11 cellular contexts compared by ENCODE assay signal in genomic region chr11:48003926-48004325, GRCh38. TPM values are rescaled to one million over a fixed set of nuclear protein-coding genes. Genes with fewer than 3 reads are reported as not detected.
A peak's percentile ranks its signal among the peaks of the same experiment; 100 is the strongest.
DNase-seq lines count a peak whose midpoint lies in the region; ATAC-seq and TF ChIP-seq lines count a peak whose summit lies in the region.
"Had no signal": no experiment of that assay in that cellular context is flagged by ENCODE, and none has a peak within 500 bp of the region (broad histone marks: within the 10 kb centered on the region; RNA-seq: fewer than 3 reads in every experiment).

No MANE protein-coding gene starts in this region.

- peaks cover 84% of the 10 kb centered on the region for H3K4me1 Mint-ChIP-seq in CD4-positive, alpha-beta T cell (ENCODE audit: low read depth)
- peaks cover 56% of the 10 kb centered on the region for H3K4me1 Mint-ChIP-seq in memory B cell

- H3K4me3 Mint-ChIP-seq in CD4-positive, alpha-beta T cell: peak overlapping the region; percentile 37
- H3K4me3 Mint-ChIP-seq in memory B cell: peak overlapping the region; percentile 50

- no peak for TF ChIP-seq POLR2A in gastroesophageal sphincter (IDR thresholded peaks at IDR 0.05)

- WGBS in gastroesophageal sphincter (ENCODE audit: low coverage in 1 of 2), 2 donors: 53 to 68% methylated on average over 2 of the region's 2 CpGs

- H3K36me3 Mint-ChIP-seq in CD4-positive, alpha-beta T cell (ENCODE audit: low read depth): no peaks in the 10 kb centered on the region
- H3K36me3 Mint-ChIP-seq in memory B cell: no peaks in the 10 kb centered on the region

- no peak for TF ChIP-seq EP300 in gastroesophageal sphincter (IDR thresholded peaks at IDR 0.05)

- H3K27me3 Mint-ChIP-seq in CD4-positive, alpha-beta T cell: no peaks in the 10 kb centered on the region
- H3K27me3 Mint-ChIP-seq in memory B cell: no peaks in the 10 kb centered on the region

- no peaks in the 10 kb centered on the region for H3K9me3 Mint-ChIP-seq in CD4-positive, alpha-beta T cell
- no peaks in the 10 kb centered on the region for H3K9me3 Mint-ChIP-seq in memory B cell

- H3K9me3 ChIP-seq in BLaER1 treated with 17β-estradiol and CSF1 and Interleukin-3, amounts not matched to agents 10 nM and 100 nM (replicated peaks in 1 of 11): no peaks in the 10 kb centered on the region
- no peaks in the 10 kb centered on the region for H3K9me3 ChIP-seq in CD4-positive, alpha-beta T cell (ENCODE audit: control insufficient read depth, low read length)
- no peaks in the 10 kb centered on the region for H3K9me3 ChIP-seq in gastroesophageal sphincter

- H3K27ac ChIP-seq in BLaER1 treated with 17β-estradiol and CSF1 and Interleukin-3, amounts not matched to agents 10 nM and 100 nM: peak overlapping the region in 2 of 11 experiments; percentile 18 to 26; a peak in 2 of 22 replicates
- peak overlapping the region; percentile 60 for H3K27ac ChIP-seq in CD4-positive, alpha-beta T cell (ENCODE audit: low read depth, low read length)
- H3K27ac ChIP-seq in gastroesophageal sphincter: no peak overlapping the region
- H3K27ac ChIP-seq: coronary artery had no signal

- H3K36me3 ChIP-seq in BLaER1 treated with 17β-estradiol and CSF1 and Interleukin-3, amounts not matched to agents 10 nM and 100 nM: peaks cover 0 to 53% (median 0%) of the 10 kb centered on the region in 11 experiments; a peak in 8 of 22 replicates
- no peaks in the 10 kb centered on the region for H3K36me3 ChIP-seq in gastroesophageal sphincter

- no peak overlapping the region for H3K4me3 ChIP-seq in BLaER1 treated with 17β-estradiol and CSF1 and Interleukin-3, amounts not matched to agents 10 nM and 100 nM
- H3K4me3 ChIP-seq in gastroesophageal sphincter: no peak overlapping the region
- H3K4me3 ChIP-seq: coronary artery had no signal

- H4K20me1 ChIP-seq in BLaER1 treated with 17β-estradiol and CSF1 and Interleukin-3, amounts not matched to agents 10 nM and 100 nM: peaks cover 6 to 100% (median 95%) of the 10 kb centered on the region in 11 experiments; a peak in 21 of 22 replicates

- no peak for TF ChIP-seq CTCF in CD4-positive, alpha-beta T cell (IDR thresholded peaks at IDR 0.05)
- no peak for TF ChIP-seq CTCF in gastroesophageal sphincter (IDR thresholded peaks at IDR 0.05)

- DNase-seq in CD4-positive, alpha-beta T cell: no peak
- DNase-seq in SHP77 (lab: John Stamatoyannopoulos, UW) (peak; percentile 69 to 78), memory B cell (ENCODE audit: low spot score in 2 of 2) (no peak), NCI-H2196 (lab: John Stamatoyannopoulos, UW; ENCODE audit: unreplicated experiment) (no peak), AG08396 (ENCODE audit: low spot score) (no peak)
- DNase-seq: activated CD4-positive, CD25-positive, alpha-beta regulatory T cell; activated gamma-delta T cell treated with Interleukin-2 at 50 U/mL for 16 hours; NCI-H524 treated with DMSO at 0.1 percent for 48 hours had no signal

- H3K4me1 ChIP-seq in BLaER1 treated with 17β-estradiol and CSF1 and Interleukin-3, amounts not matched to agents 10 nM and 100 nM: peaks cover 15 to 100% (median 60%) of the 10 kb centered on the region in 10 experiments; a peak in 19 of 20 replicates
- H3K4me1 ChIP-seq in gastroesophageal sphincter: peaks cover 0 to 41% (median 15%) of the 10 kb centered on the region in 3 donors

- intact Hi-C loops in CD4-positive, alpha-beta T cell (cut with DNase I, micrococcal nuclease): loop anchor here (5.0 to 10.0 kb wide), 3 partner anchors 53 to 362 kb away; partner anchors contain the start of gene MTCH2 (in 1 of the 2)

- peak overlapping the region in 1 of 11 experiments; percentile 32; a peak in 1 of 22 replicates for H3K9ac ChIP-seq in BLaER1 treated with 17β-estradiol and CSF1 and Interleukin-3, amounts not matched to agents 10 nM and 100 nM

- POLR2A ChIA-PET in CD4-positive, alpha-beta T cell (lab: Charles Lee): interaction anchor here (0.6 to 5.4 kb wide), 4 partner anchors 8 to 52 kb away, joined by 3 to 125 read pairs (median 31); no protein-coding TSS in a partner anchor

- H3K27me3 ChIP-seq in BLaER1 treated with 17β-estradiol and CSF1 and Interleukin-3, amounts not matched to agents 10 nM and 100 nM: no peaks in the 10 kb centered on the region
- H3K27me3 ChIP-seq in CD4-positive, alpha-beta T cell (ENCODE audit: control insufficient read depth, insufficient read depth, low read length): no peaks in the 10 kb centered on the region
- no peaks in the 10 kb centered on the region for H3K27me3 ChIP-seq in gastroesophageal sphincter

- H3K27ac Mint-ChIP-seq in CD4-positive, alpha-beta T cell: peak overlapping the region; percentile 90
- H3K27ac Mint-ChIP-seq in memory B cell: peak overlapping the region; percentile 47

- CTCF ChIA-PET in CD4-positive, alpha-beta T cell (lab: Charles Lee): interaction anchor here (1.7 kb wide), 1 partner anchor 16 kb away, joined by 9 read pairs; no protein-coding TSS in a partner anchor

- no peak for ATAC-seq in CD4-positive, alpha-beta T cell (ENCODE audit: poor library complexity)
- ATAC-seq in memory B cell (ENCODE audit: low read depth) (no peak), gastroesophageal sphincter (no peak)

- peak overlapping the region in 9 of 11 experiments; percentile 5 to 99 (median 70); a peak in 14 of 22 replicates for H3K4me2 ChIP-seq in BLaER1 treated with 17β-estradiol and CSF1 and Interleukin-3, amounts not matched to agents 10 nM and 100 nM

RNA-seq across cellular contexts. Expression of gene PTPRJ, which starts 23.6 kb away (rescaled TPM):
- total RNA-seq in CD4-positive, alpha-beta T cell: 10 to 100 TPM; 26.6 to 28.9 TPM
- total RNA-seq in gastroesophageal sphincter: 10 to 100 TPM in 2 of 4 donors, 1 to 10 TPM in 2; 5.4 to 13.5 (median 10.5) TPM

Comparison
In these comparisons a context has a peak if more than half of its experiments do, and no peak if none do; other contexts are left out.
1. DNase-seq: peak in SHP77 (2 of 2); none in CD4-positive, alpha-beta T cell (0 of 10), memory B cell (0 of 2), NCI-H2196 (single experiment) and AG08396 (single experiment).